ENCODE assay signal across 8 cellular contexts in the genomic region with DNA sequence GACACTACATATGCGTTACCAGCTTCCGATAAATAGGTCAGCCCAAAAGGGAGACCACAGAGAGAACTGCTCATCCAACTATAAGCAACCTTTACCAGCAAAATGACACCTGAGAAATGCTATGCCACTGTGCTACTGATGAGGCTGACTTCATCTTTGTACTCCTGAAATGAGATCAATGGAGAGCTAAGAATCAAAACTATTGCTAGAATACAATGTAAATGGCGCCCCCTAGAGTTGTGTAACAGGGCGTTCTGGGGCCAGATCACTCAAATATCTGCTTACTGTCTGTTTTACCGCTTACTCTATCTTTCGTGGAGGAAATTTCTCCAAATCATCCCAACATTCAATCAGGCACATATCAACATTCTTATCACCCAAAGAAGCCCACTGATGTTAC. TPM values are rescaled to one million over a fixed set of nuclear protein-coding genes. Genes with fewer than 3 reads are reported as not detected.
DNase-seq lines count a peak whose midpoint lies in the region; ATAC-seq and TF ChIP-seq lines count a peak whose summit lies in the region.

No MANE protein-coding gene starts in this region.

- no peak overlapping the region for H3K27ac ChIP-seq in BLaER1 treated with 17β-estradiol and CSF1 and Interleukin-3, amounts not matched to agents 10 nM and 100 nM
- H3K27ac ChIP-seq in GM23248 (no peak overlapping the region), OCI-LY1 (ENCODE audit: low read depth, low read length, poor library complexity, severe bottlenecking) (no peak overlapping the region), mesendoderm (ENCODE audit: low read depth, low read length) (no peak overlapping the region)

- H2BK120ac ChIP-seq in mesendoderm (ENCODE audit: low read depth, low read length), result no peak overlapping the region

- H3K18ac ChIP-seq in mesendoderm (ENCODE audit: low read length), result no peak overlapping the region

- no peak overlapping the region for H3K4ac ChIP-seq in mesendoderm (ENCODE audit: low read depth, low read length)

- no peaks in the 10 kb centered on the region for H3K9me3 ChIP-seq in BLaER1 treated with 17β-estradiol and CSF1 and Interleukin-3, amounts not matched to agents 10 nM and 100 nM (replicated peaks in 1 of 11)
- no peaks in the 10 kb centered on the region for H3K9me3 ChIP-seq in GM23248 (ENCODE audit: low read depth)
- no peaks in the 10 kb centered on the region for H3K9me3 ChIP-seq in OCI-LY1 (ENCODE audit: low read length)

- DNase-seq in GM23248 (peak; percentile 59), astrocyte of the cerebellum (ENCODE audit: low read depth) (no peak), mesendoderm (peak; percentile 56)

- no peak overlapping the region for H2BK15ac ChIP-seq in mesendoderm (replicated peaks; ENCODE audit: low read depth)

- no peak overlapping the region for H2AK5ac ChIP-seq in mesendoderm (ENCODE audit: low read length)

- H3K9me2 ChIP-seq in GM23248 (ENCODE audit: insufficient read depth), result no peaks in the 10 kb centered on the region
- H3K9me2 ChIP-seq in OCI-LY1 (ENCODE audit: low read depth, low read length), result no peaks in the 10 kb centered on the region

- H3K27me3 ChIP-seq in BLaER1 treated with 17β-estradiol and CSF1 and Interleukin-3, amounts not matched to agents 10 nM and 100 nM, result no peaks in the 10 kb centered on the region
- H3K27me3 ChIP-seq in GM23248 (replicated peaks; ENCODE audit: insufficient read depth) (no peaks in the 10 kb centered on the region), OCI-LY1 (ENCODE audit: insufficient read depth, low read length) (no peaks in the 10 kb centered on the region), mesendoderm (ENCODE audit: insufficient read depth, low read length, poor library complexity) (no peaks in the 10 kb centered on the region)

- no peak overlapping the region for H2AFZ ChIP-seq in GM23248
- H2AFZ ChIP-seq in OCI-LY1 (ENCODE audit: low read length), result no peak overlapping the region

- TF ChIP-seq CTCF in OCI-LY1 (IDR thresholded peaks at IDR 0.05; ENCODE audit: low read length) (peak; percentile 80), astrocyte of the cerebellum (IDR thresholded peaks at IDR 0.05; ENCODE audit: low read depth, low read length, missing control alignments) (peak; percentile 45)

- in situ Hi-C loops in GM23248 (cut with MboI), result no loop called here
- in situ Hi-C loops in astrocyte of the cerebellum (cut with HindIII; ENCODE audit: low sequenced_read_pairs), result no loop called here

- H4K20me1 ChIP-seq in BLaER1 treated with 17β-estradiol and CSF1 and Interleukin-3, amounts not matched to agents 10 nM and 100 nM, result peaks cover 46 to 88% (median 64%) of the 10 kb centered on the region in 11 experiments; a peak in 21 of 22 replicates
- H4K20me1 ChIP-seq in GM23248 (ENCODE audit: insufficient read depth) (no peaks in the 10 kb centered on the region; the same call in 1 of the 2 replicates), OCI-LY1 (ENCODE audit: insufficient read depth, low read length) (no peaks in the 10 kb centered on the region)

- H3K4me1 ChIP-seq in BLaER1 treated with 17β-estradiol and CSF1 and Interleukin-3, amounts not matched to agents 10 nM and 100 nM, result peaks cover 32 to 50% (median 43%) of the 10 kb centered on the region in 10 experiments
- peaks cover 12% of the 10 kb centered on the region; the same call in 1 of the 2 replicates for H3K4me1 ChIP-seq in GM23248 (ENCODE audit: insufficient read depth)
- H3K4me1 ChIP-seq in OCI-LY1 (ENCODE audit: insufficient read depth, low read length, severe bottlenecking), result peaks cover 21% of the 10 kb centered on the region
- no peaks in the 10 kb centered on the region for H3K4me1 ChIP-seq in mesendoderm (ENCODE audit: control insufficient read depth, low read depth, low read length)

- H3K56ac ChIP-seq in mesendoderm (ENCODE audit: low read length), result no peak overlapping the region

- H3K79me2 ChIP-seq in GM23248 (ENCODE audit: insufficient read depth) (peaks cover 96% of the 10 kb centered on the region), OCI-LY1 (ENCODE audit: insufficient read depth, low read length) (peaks cover 77% of the 10 kb centered on the region), mesendoderm (ENCODE audit: control insufficient read depth, insufficient read depth, low read length) (peaks cover 63% of the 10 kb centered on the region)

- peaks cover 39% of the 10 kb centered on the region for H3F3A ChIP-seq in GM23248 (ENCODE audit: insufficient read depth)
- no peaks in the 10 kb centered on the region; the same call in none of the 2 replicates for H3F3A ChIP-seq in OCI-LY1 (ENCODE audit: insufficient read depth, low read length)

- ATAC-seq in GM18909 (IDR thresholded peaks at IDR 0.05; ENCODE audit: poor library complexity, unreplicated experiment), result no peak
- no peak for ATAC-seq in GM21529 (IDR thresholded peaks at IDR 0.05; ENCODE audit: unreplicated experiment)
- ATAC-seq in HG02970 (IDR thresholded peaks at IDR 0.05; ENCODE audit: low FRiP score, unreplicated experiment), result no peak

- no peak overlapping the region for H4K5ac ChIP-seq in mesendoderm (ENCODE audit: low read length)

- peaks cover 13% of the 10 kb centered on the region for H3K79me1 ChIP-seq in mesendoderm (ENCODE audit: low read length)

- no peak overlapping the region for H4K8ac ChIP-seq in mesendoderm (ENCODE audit: low read depth, low read length)

- peak overlapping the region in 1 of 11 experiments; percentile 13; a peak in 2 of 22 replicates for H3K9ac ChIP-seq in BLaER1 treated with 17β-estradiol and CSF1 and Interleukin-3, amounts not matched to agents 10 nM and 100 nM
- H3K9ac ChIP-seq in GM23248, result no peak overlapping the region
- no peak overlapping the region for H3K9ac ChIP-seq in OCI-LY1 (ENCODE audit: low read length)
- H3K9ac ChIP-seq in mesendoderm (ENCODE audit: low read length), result no peak overlapping the region

- peak overlapping the region in 9 of 11 experiments; percentile 3 to 99 (median 96); a peak in 8 of 22 replicates for H3K4me2 ChIP-seq in BLaER1 treated with 17β-estradiol and CSF1 and Interleukin-3, amounts not matched to agents 10 nM and 100 nM
- H3K4me2 ChIP-seq in GM23248 (ENCODE audit: unreplicated experiment) (no peak overlapping the region), OCI-LY1 (ENCODE audit: low read length) (no peak overlapping the region), mesendoderm (ENCODE audit: low read length) (no peak overlapping the region)

- H2BK5ac ChIP-seq in mesendoderm (ENCODE audit: low read length), result no peak overlapping the region

- no peak overlapping the region for H3K23ac ChIP-seq in mesendoderm (ENCODE audit: low read length)

- 58 to 61% methylated on average over 6 of the region's 6 CpGs for WGBS in GM23248 (ENCODE audit: low coverage in 1 of 2, low lambda C conversion rate in 2 of 2, missing lambda C conversion rate in 2 of 2), 2 experiments
- WGBS in mesendoderm (ENCODE audit: extremely low coverage, insufficient coverage, low lambda C conversion rate), result no CpG with 5 or more reads among the region's 6 CpGs

- H3K36me3 ChIP-seq in BLaER1 treated with 17β-estradiol and CSF1 and Interleukin-3, amounts not matched to agents 10 nM and 100 nM, result peaks cover 48 to 76% (median 58%) of the 10 kb centered on the region in 11 experiments
- peaks cover 11% of the 10 kb centered on the region; the same call in 1 of the 2 replicates for H3K36me3 ChIP-seq in GM23248 (ENCODE audit: low read depth)
- H3K36me3 ChIP-seq in OCI-LY1 (ENCODE audit: insufficient read depth, low read length), result peaks cover 69% of the 10 kb centered on the region
- H3K36me3 ChIP-seq in mesendoderm (ENCODE audit: control insufficient read depth, insufficient read depth, low read length), result no peaks in the 10 kb centered on the region

- H3K4me3 ChIP-seq in BLaER1 treated with 17β-estradiol and CSF1 and Interleukin-3, amounts not matched to agents 10 nM and 100 nM, result no peak overlapping the region
- no peak overlapping the region for H3K4me3 ChIP-seq in GM23248
- no peak overlapping the region for H3K4me3 ChIP-seq in OCI-LY1 (ENCODE audit: low read depth, low read length, poor library complexity, severe bottlenecking)
- no peak overlapping the region for H3K4me3 ChIP-seq in astrocyte of the cerebellum (ENCODE audit: low read depth, low read length)
- no peak overlapping the region for H3K4me3 ChIP-seq in mesendoderm (ENCODE audit: low read length)

RNA-seq across cellular contexts. Expression of a gene that starts 4.6 kb away (rescaled TPM):
- 17.3 and 26.2 TPM in 2 replicates for total RNA-seq in GM23248 (2014; rRNA removed; shearing (Covaris generic))
- polyA plus RNA-seq in GM23248 (2016; fragmentation: Nextera tagmentation; extraction: Ambion mirVana), result 23.6 and 26.0 TPM in 2 replicates
- polyA plus RNA-seq in mesendoderm (2013, experiment 1 of 2), result 57.5 TPM
- polyA plus RNA-seq in mesendoderm (2013, experiment 2 of 2), result 61.4 TPM

RNA-seq across cellular contexts. Expression of a gene that starts 16.0 kb away (rescaled TPM):
- 0.11 TPM in 1 of 2 replicates, not detected in the other for total RNA-seq in GM23248 (2014; rRNA removed; shearing (Covaris generic))
- polyA plus RNA-seq in GM23248 (2016; fragmentation: Nextera tagmentation; extraction: Ambion mirVana), result 0.60 and 0.75 TPM in 2 replicates
- polyA plus RNA-seq in mesendoderm (2013, experiment 1 of 2), result 2.7 TPM
- 2.8 TPM for polyA plus RNA-seq in mesendoderm (2013, experiment 2 of 2)

RNA-seq across cellular contexts. Expression of a gene that starts 21.7 kb away (rescaled TPM):
- total RNA-seq in GM23248 (2014; rRNA removed; shearing (Covaris generic)), result 31.7 and 39.1 TPM in 2 replicates
- 43.5 and 46.0 TPM in 2 replicates for polyA plus RNA-seq in GM23248 (2016; fragmentation: Nextera tagmentation; extraction: Ambion mirVana)
- 11.7 TPM for polyA plus RNA-seq in mesendoderm (2013, experiment 1 of 2)
- 11.7 TPM for polyA plus RNA-seq in mesendoderm (2013, experiment 2 of 2)

RNA-seq across cellular contexts. Expression of a gene that starts 37.4 kb away (rescaled TPM):
- total RNA-seq in GM23248 (2014; rRNA removed; shearing (Covaris generic)), result not detected in 2 replicates
- polyA plus RNA-seq in GM23248 (2016; fragmentation: Nextera tagmentation; extraction: Ambion mirVana), result not detected in 2 replicates
- 0.38 TPM for polyA plus RNA-seq in mesendoderm (2013, experiment 1 of 2)
- polyA plus RNA-seq in mesendoderm (2013, experiment 2 of 2), result 0.55 TPM

RNA-seq across cellular contexts. Expression of a gene that starts 39.2 kb away (rescaled TPM):
- 94.5 and 123 TPM in 2 replicates for total RNA-seq in GM23248 (2014; rRNA removed; shearing (Covaris generic))
- polyA plus RNA-seq in GM23248 (2016; fragmentation: Nextera tagmentation; extraction: Ambion mirVana), result 133 and 135 TPM in 2 replicates
- 34.9 TPM for polyA plus RNA-seq in mesendoderm (2013, experiment 1 of 2)
- 35.6 TPM for polyA plus RNA-seq in mesendoderm (2013, experiment 2 of 2)

Comparison
In these comparisons a context has a peak if more than half of its experiments do, and no peak if none do; other contexts are left out.
1. H3K4me2 ChIP-seq: peak in BLaER1 treated with 17β-estradiol and CSF1 and Interleukin-3, amounts not matched to agents 10 nM and 100 nM (9 of 11); none in GM23248 (single experiment), OCI-LY1 (single experiment) and mesendoderm (single experiment).